Comparison of ENCODE assay signal across 9 cellular contexts in the genomic region with DNA sequence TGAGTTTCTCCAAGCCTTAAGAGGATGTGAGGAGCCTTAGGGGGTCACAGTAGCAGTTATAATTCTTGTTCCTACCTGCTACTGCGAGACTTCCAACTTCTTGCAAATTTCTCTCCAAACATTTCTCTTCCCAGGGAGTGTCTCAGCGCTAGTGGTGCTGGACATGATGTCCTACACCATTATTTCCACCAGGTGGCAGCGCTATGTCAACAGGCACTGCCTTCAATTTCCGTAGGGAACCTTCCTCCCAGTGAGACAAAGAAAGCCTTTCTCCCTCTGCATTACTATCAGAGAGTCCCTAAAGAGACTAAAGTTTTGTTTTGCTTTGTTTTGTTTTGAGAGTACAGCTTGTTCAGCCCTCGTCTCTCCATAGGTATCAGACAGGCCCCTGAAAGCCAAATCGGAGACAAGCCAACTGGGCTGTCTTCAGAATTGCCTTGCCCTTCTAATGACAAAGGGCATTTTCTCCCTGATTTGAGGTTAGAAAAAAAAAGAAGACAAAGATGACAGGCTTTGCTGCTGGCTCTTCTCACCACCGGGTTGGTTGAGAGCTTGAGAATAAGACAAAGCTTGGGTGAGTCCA. TPM values are rescaled to one million over a fixed set of nuclear protein-coding genes. Genes with fewer than 3 reads are reported as not detected.
A peak's percentile ranks its signal among the peaks of the same experiment; 100 is the strongest.
DNase-seq lines count a peak whose midpoint lies in the region; ATAC-seq and TF ChIP-seq lines count a peak whose summit lies in the region.
"Had no signal": no experiment of that assay in that cellular context is flagged by ENCODE, and none has a peak within 500 bp of the region (broad histone marks: within the 10 kb centered on the region; RNA-seq: fewer than 3 reads in every experiment).

No MANE protein-coding gene starts in this region.

- dilution Hi-C loops in mammary epithelial cell (cut with HindIII; ENCODE audit: low sequenced_read_pairs): no loop called here

- H3K4me3 ChIP-seq in CD8-positive, alpha-beta T cell (ENCODE audit: low read depth, low read length): no peak overlapping the region
- no peak overlapping the region for H3K4me3 ChIP-seq in mammary epithelial cell (replicated peaks in 1 of 3; ENCODE audit: insufficient read depth in 1 of 3, low read depth in 2 of 3, low read length in 3 of 3)

- CTCF ChIA-PET in CD8-positive, alpha-beta T cell (lab: Charles Lee): interaction anchor here (0.7 to 7.5 kb wide), 16 partner anchors 10 to 297 kb away, joined by 3 to 54 read pairs (median 3); a partner anchor contains a TSS
- CTCF ChIA-PET in mammary epithelial cell (lab: Charles Lee; ENCODE audit: low non-redundant PET): no interaction called here

- peaks cover 35% of the 10 kb centered on the region for H3K36me3 Mint-ChIP-seq in CD8-positive, alpha-beta T cell

- intact Hi-C loops in CD8-positive, alpha-beta T cell (cut with DNase I, micrococcal nuclease): loop anchor here (1.0 to 2.0 kb wide), 2 partner anchors 191 to 192 kb away; no protein-coding TSS in a partner anchor
- intact Hi-C loops in mammary epithelial cell (cut with micrococcal nuclease): loop anchor here (1.0 kb wide), 2 partner anchors 15 to 191 kb away; no protein-coding TSS in a partner anchor

- H3K4me2 ChIP-seq in mammary epithelial cell (ENCODE audit: insufficient read depth, low read depth, low read length): no peak overlapping the region

- no peaks in the 10 kb centered on the region for H3K79me2 ChIP-seq in mammary epithelial cell (ENCODE audit: insufficient read depth, low read length)

- H3K36me3 ChIP-seq in CD8-positive, alpha-beta T cell (ENCODE audit: insufficient read depth, low read length): no peaks in the 10 kb centered on the region
- H3K36me3 ChIP-seq in mammary epithelial cell (ENCODE audit: insufficient read depth, low read length): no peaks in the 10 kb centered on the region

- H4K20me1 ChIP-seq in mammary epithelial cell (ENCODE audit: insufficient read depth, low read length): no peaks in the 10 kb centered on the region

- no peaks in the 10 kb centered on the region for H3K9me3 ChIP-seq in CD8-positive, alpha-beta T cell (ENCODE audit: low read length)
- H3K9me3 ChIP-seq in mammary epithelial cell (replicated peaks; ENCODE audit: insufficient read depth, low read length): no peaks in the 10 kb centered on the region

- no peaks in the 10 kb centered on the region for H3K9me3 Mint-ChIP-seq in CD8-positive, alpha-beta T cell
- H3K9me3 Mint-ChIP-seq: stimulated activated naive B cell treated with anti-CD40 and anti-IgM and Interleukin-4, amounts not matched to agents 10 μg/mL and 1 μg/mL and 100 μg/mL, for 72 hours had no signal

- POLR2A ChIA-PET in CD8-positive, alpha-beta T cell (lab: Charles Lee): interaction anchor here (1.4 kb wide), 1 partner anchor 191 kb away, joined by 4 read pairs; no protein-coding TSS in a partner anchor

- no peaks in the 10 kb centered on the region for H3K4me1 Mint-ChIP-seq in CD8-positive, alpha-beta T cell (ENCODE audit: low read depth)

- BruUV-seq in mammary epithelial cell (replicated peaks; lab: Mats Ljungman, UMichigan): no TSS peak

- peak overlapping the region; percentile 36 for H3K9ac ChIP-seq in mammary epithelial cell (ENCODE audit: insufficient read depth, low read length)

- no peaks in the 10 kb centered on the region for H3K4me1 ChIP-seq in CD8-positive, alpha-beta T cell (ENCODE audit: insufficient read depth, low read length)
- H3K4me1 ChIP-seq in mammary epithelial cell (ENCODE audit: insufficient read depth, low read length): peaks cover 34% of the 10 kb centered on the region

- in situ Hi-C loops in mammary epithelial cell (cut with MboI; ENCODE audit: low sequenced_read_pairs in 2 of 2): no loop called here

- H3K27me3 Mint-ChIP-seq in CD8-positive, alpha-beta T cell (ENCODE audit: low read depth): no peaks in the 10 kb centered on the region
- H3K27me3 Mint-ChIP-seq: stimulated activated naive B cell treated with anti-CD40 and anti-IgM and Interleukin-4, amounts not matched to agents 10 μg/mL and 1 μg/mL and 100 μg/mL, for 72 hours had no signal

- H2AFZ ChIP-seq in mammary epithelial cell (ENCODE audit: low read depth, low read length): no peak overlapping the region

- no peak overlapping the region for H3K27ac ChIP-seq in CD8-positive, alpha-beta T cell (ENCODE audit: low read depth, low read length)
- H3K27ac ChIP-seq in mammary epithelial cell (ENCODE audit: insufficient read depth, low read depth, low read length): peak overlapping the region; percentile 98

- H3K27me3 ChIP-seq in CD8-positive, alpha-beta T cell (ENCODE audit: insufficient read depth, low read length): no peaks in the 10 kb centered on the region
- no peaks in the 10 kb centered on the region for H3K27me3 ChIP-seq in mammary epithelial cell (ENCODE audit: insufficient read depth, low read length)

- TF ChIP-seq CTCF in CD8-positive, alpha-beta T cell (IDR thresholded peaks at IDR 0.05): peak; percentile 71
- TF ChIP-seq CTCF in mammary epithelial cell (conservative IDR thresholded peaks at IDR 0.05 in 1 of 2, IDR thresholded peaks at IDR 0.05 in 1 of 2; ENCODE audit: extremely low read depth in 1 of 2, insufficient read depth in 1 of 2, low read depth in 1 of 2, low read length in 2 of 2): peak; percentile 80 to 87

- WGBS in mammary epithelial cell (ENCODE audit: low coverage, missing lambda C conversion rate): 0% methylated on average over 6 of the region's 7 CpGs

- peak; percentile 57 for ATAC-seq in CD8-positive, alpha-beta T cell
- peak; percentile 70 for ATAC-seq in GM21360 (IDR thresholded peaks at IDR 0.05; ENCODE audit: unreplicated experiment)
- peak; percentile 89 for ATAC-seq in SK-N-SH treated with all-trans-retinoic acid at 6 μM for 48 hours
- no peak for ATAC-seq in HG03196 (IDR thresholded peaks at IDR 0.05; ENCODE audit: unreplicated experiment)

- DNase-seq in CD8-positive, alpha-beta T cell: peak in 4 of 7 experiments; percentile 4 to 43 (median 23)
- DNase-seq in NAMALWA (ENCODE audit: low spot score) (peak; percentile 69), mammary epithelial cell (peak; percentile 77), iPS-NIHi7 (ENCODE audit: extremely low spot score) (peak; percentile 85)
- peak in 2 of 3 donors; percentile 15 to 34 for DNase-seq in stimulated activated CD4-positive, alpha-beta T cell treated with anti-CD3 and anti-CD28 coated beads, Interleukin-12 subunit alpha, Interleukin-12 subunit beta, amount 100 ng/mL, for 48 hours (ENCODE audit: low read depth in 2 of 3, low spot score in 1 of 3)
- DNase-seq: stimulated activated naive B cell treated with anti-CD40 and anti-IgM and Interleukin-4, amounts not matched to agents 10 μg/mL and 1 μg/mL and 100 μg/mL, for 72 hours had no signal

- H3K27ac Mint-ChIP-seq in CD8-positive, alpha-beta T cell: no peak overlapping the region
- H3K27ac Mint-ChIP-seq: stimulated activated naive B cell treated with anti-CD40 and anti-IgM and Interleukin-4, amounts not matched to agents 10 μg/mL and 1 μg/mL and 100 μg/mL, for 72 hours had no signal

- no peak overlapping the region for H3K4me3 Mint-ChIP-seq in CD8-positive, alpha-beta T cell
- H3K4me3 Mint-ChIP-seq: stimulated activated naive B cell treated with anti-CD40 and anti-IgM and Interleukin-4, amounts not matched to agents 10 μg/mL and 1 μg/mL and 100 μg/mL, for 72 hours had no signal

TF ChIP-seq in SK-N-SH treated with all-trans-retinoic acid at 6 μM for 48 hours, 23 proteins besides CTCF, POLR2A, EP300 and RAD21 (continues in another document):
- TF ChIP-seq SNAI2 (CRISPR knock-in tag; IDR thresholded peaks at IDR 0.05) (no peak), TOX (CRISPR knock-in tag; IDR thresholded peaks at IDR 0.05; ENCODE audit: borderline replicate concordance) (no peak), TCF4 (CRISPR knock-in tag; IDR thresholded peaks at IDR 0.05; ENCODE audit: borderline replicate concordance) (no peak), BACH2 (CRISPR knock-in tag; IDR thresholded peaks at IDR 0.05; ENCODE audit: borderline replicate concordance) (no peak), CSDC2 (CRISPR knock-in tag; IDR thresholded peaks at IDR 0.05) (no peak), RARB (CRISPR knock-in tag; IDR thresholded peaks at IDR 0.05) (no peak), ZNF565 (CRISPR knock-in tag; conservative IDR thresholded peaks at IDR 0.05; ENCODE audit: low read depth) (no peak)
- TF ChIP-seq, protein P1, sequence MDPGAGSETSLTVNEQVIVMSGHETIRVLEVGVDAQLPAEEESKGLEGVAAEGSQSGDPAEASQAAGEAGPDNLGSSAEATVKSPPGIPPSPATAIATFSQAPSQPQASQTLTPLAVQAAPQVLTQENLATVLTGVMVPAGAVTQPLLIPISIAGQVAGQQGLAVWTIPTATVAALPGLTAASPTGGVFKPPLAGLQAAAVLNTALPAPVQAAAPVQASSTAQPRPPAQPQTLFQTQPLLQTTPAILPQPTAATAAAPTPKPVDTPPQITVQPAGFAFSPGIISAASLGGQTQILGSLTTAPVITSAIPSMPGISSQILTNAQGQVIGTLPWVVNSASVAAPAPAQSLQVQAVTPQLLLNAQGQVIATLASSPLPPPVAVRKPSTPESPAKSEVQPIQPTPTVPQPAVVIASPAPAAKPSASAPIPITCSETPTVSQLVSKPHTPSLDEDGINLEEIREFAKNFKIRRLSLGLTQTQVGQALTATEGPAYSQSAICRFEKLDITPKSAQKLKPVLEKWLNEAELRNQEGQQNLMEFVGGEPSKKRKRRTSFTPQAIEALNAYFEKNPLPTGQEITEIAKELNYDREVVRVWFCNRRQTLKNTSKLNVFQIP (CRISPR knock-in tag; IDR thresholded peaks at IDR 0.05; ENCODE audit: borderline replicate concordance, low read depth): no peak
- TF ChIP-seq, protein P2, sequence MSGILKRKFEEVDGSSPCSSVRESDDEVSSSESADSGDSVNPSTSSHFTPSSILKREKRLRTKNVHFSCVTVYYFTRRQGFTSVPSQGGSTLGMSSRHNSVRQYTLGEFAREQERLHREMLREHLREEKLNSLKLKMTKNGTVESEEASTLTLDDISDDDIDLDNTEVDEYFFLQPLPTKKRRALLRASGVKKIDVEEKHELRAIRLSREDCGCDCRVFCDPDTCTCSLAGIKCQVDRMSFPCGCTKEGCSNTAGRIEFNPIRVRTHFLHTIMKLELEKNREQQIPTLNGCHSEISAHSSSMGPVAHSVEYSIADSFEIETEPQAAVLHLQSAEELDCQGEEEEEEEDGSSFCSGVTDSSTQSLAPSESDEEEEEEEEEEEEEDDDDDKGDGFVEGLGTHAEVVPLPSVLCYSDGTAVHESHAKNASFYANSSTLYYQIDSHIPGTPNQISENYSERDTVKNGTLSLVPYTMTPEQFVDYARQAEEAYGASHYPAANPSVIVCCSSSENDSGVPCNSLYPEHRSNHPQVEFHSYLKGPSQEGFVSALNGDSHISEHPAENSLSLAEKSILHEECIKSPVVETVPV (CRISPR knock-in tag; IDR thresholded peaks at IDR 0.05): no peak

RNA-seq across cellular contexts. Expression of a gene that starts 44.2 kb away (rescaled TPM):
- 1 to 10 TPM; 5.9 to 6.1 TPM for total RNA-seq in CD8-positive, alpha-beta T cell
- total RNA-seq in mammary epithelial cell: 10 to 100 TPM; 25.7 to 60.3 TPM
- polyA plus RNA-seq in mammary epithelial cell: 39.7 TPM
- polyA minus RNA-seq in mammary epithelial cell: 11.5 TPM

RNA-seq across cellular contexts. Expression of a gene that starts 45.8 kb away (rescaled TPM):
- 100 to 1,000 TPM; 119 to 121 TPM for total RNA-seq in CD8-positive, alpha-beta T cell
- 100 to 1,000 TPM; 419 to 470 TPM for total RNA-seq in mammary epithelial cell
- 609 TPM for polyA plus RNA-seq in mammary epithelial cell
- 1,008 TPM for polyA minus RNA-seq in mammary epithelial cell

Comparison
In these comparisons a context has a peak if more than half of its experiments do, and no peak if none do; other contexts are left out.
1. DNase-seq: peak in every context shown above with its lines; median percentile 85 in iPS-NIHi7; 77 in mammary epithelial cell; 69 in NAMALWA; 24 in stimulated activated CD4-positive, alpha-beta T cell treated with anti-CD3 and anti-CD28 coated beads, Interleukin-12 subunit alpha, Interleukin-12 subunit beta, amount 100 ng/mL, for 48 hours; 23 in CD8-positive, alpha-beta T cell.